17 cellular contexts compared by ENCODE assay signal in genomic region chr1:7315946-7316345, GRCh38.
DNase-seq lines count a peak whose midpoint lies in the region; ATAC-seq and TF ChIP-seq lines count a peak whose summit lies in the region.
"Had no signal": no experiment of that assay in that cellular context is flagged by ENCODE, and none has a peak within 500 bp of the region (broad histone marks: within the 10 kb centered on the region; RNA-seq: fewer than 3 reads in every experiment).

No MANE protein-coding gene starts in this region.

- WGBS in endodermal cell (ENCODE audit: insufficient coverage in 1 of 2, insufficient read length in 1 of 2), 2 experiments = 83 to 86% methylated on average over 5 to 6 of the region's 6 CpGs
- 93 to 96% methylated on average over 6 of the region's 6 CpGs for WGBS in lung, 2 donors
- WGBS in heart left ventricle, 4 donors = 93 to 96% (median 93%) methylated on average over 6 of the region's 6 CpGs

- H3K27ac Mint-ChIP-seq in endodermal cell = no peak overlapping the region
- H3K27ac Mint-ChIP-seq: CD4-positive, alpha-beta memory T cell had no signal

- H3K9me3 Mint-ChIP-seq in endodermal cell = no peaks in the 10 kb centered on the region

- H3K36me3 ChIP-seq in WERI-Rb-1 (no peaks in the 10 kb centered on the region), endodermal cell (ENCODE audit: control insufficient read depth, insufficient read depth, low read length) (no peaks in the 10 kb centered on the region), lung (ENCODE audit: control insufficient read depth in 2 of 2, insufficient read depth in 2 of 2, low read length in 2 of 2) (no peaks in the 10 kb centered on the region), heart left ventricle (no peaks in the 10 kb centered on the region)

- intact Hi-C loops in heart left ventricle (cut with DNase I) = no loop called here

- H3K9me3 ChIP-seq in WERI-Rb-1 (ENCODE audit: severe bottlenecking) (no peaks in the 10 kb centered on the region), endodermal cell (ENCODE audit: control insufficient read depth, low read length) (no peaks in the 10 kb centered on the region), lung (ENCODE audit: control insufficient read depth in 2 of 2, insufficient read depth in 1 of 2, low read length in 1 of 2) (no peaks in the 10 kb centered on the region), heart left ventricle (no peaks in the 10 kb centered on the region)

- DNase-seq in NCI-H82 (lab: John Stamatoyannopoulos, UW) (peak; percentile 96), WERI-Rb-1 (peak; percentile 75), endodermal cell (peak; percentile 53), lung (ENCODE audit: low spot score) (peak; percentile 15), heart left ventricle (no peak)
- DNase-seq: C1 segment of cervical spinal cord; Calu3; CD4-positive, alpha-beta memory T cell; COR-L47; DMS53; DMS79 treated with DMSO at 0.1 percent for 48 hours; GF-D8; H7 had no signal

- H3K4me1 Mint-ChIP-seq in endodermal cell = no peaks in the 10 kb centered on the region
- H3K4me1 Mint-ChIP-seq: CD4-positive, alpha-beta memory T cell had no signal

- H3K4me3 Mint-ChIP-seq in endodermal cell = no peak overlapping the region
- H3K4me3 Mint-ChIP-seq: CD4-positive, alpha-beta memory T cell had no signal

- no peaks in the 10 kb centered on the region for H3K36me3 Mint-ChIP-seq in endodermal cell (ENCODE audit: low read depth)
- H3K36me3 Mint-ChIP-seq: CD4-positive, alpha-beta memory T cell had no signal

- H3K27me3 ChIP-seq in WERI-Rb-1 (ENCODE audit: insufficient read depth, low read depth, severe bottlenecking) = no peaks in the 10 kb centered on the region
- H3K27me3 ChIP-seq in endodermal cell (ENCODE audit: control insufficient read depth, insufficient read depth, low read length, poor library complexity, severe bottlenecking) = peaks cover 79% of the 10 kb centered on the region
- H3K27me3 ChIP-seq in lung (ENCODE audit: control insufficient read depth, insufficient read depth) = no peaks in the 10 kb centered on the region
- H3K27me3 ChIP-seq in heart left ventricle = no peaks in the 10 kb centered on the region

- H3K4me3 ChIP-seq in WERI-Rb-1 (ENCODE audit: low read depth, low read length) (no peak overlapping the region), endodermal cell (ENCODE audit: low read length) (no peak overlapping the region), lung (no peak overlapping the region), heart left ventricle (no peak overlapping the region)
- H3K4me3 ChIP-seq: GM23248 had no signal

- no peak overlapping the region for H3K27ac ChIP-seq in WERI-Rb-1
- no peak overlapping the region for H3K27ac ChIP-seq in endodermal cell (ENCODE audit: low read depth, low read length)
- no peak overlapping the region for H3K27ac ChIP-seq in lung (ENCODE audit: low read depth in 1 of 2, low read length in 1 of 2)
- H3K27ac ChIP-seq in heart left ventricle = no peak overlapping the region

- TF ChIP-seq CTCF in WERI-Rb-1 (IDR thresholded peaks at IDR 0.05; ENCODE audit: low read depth, low read length) = no peak
- no peak for TF ChIP-seq CTCF in endodermal cell (conservative IDR thresholded peaks at IDR 0.05)
- no peak for TF ChIP-seq CTCF in lung (IDR thresholded peaks at IDR 0.05; ENCODE audit: control extremely low read depth, extremely low read depth)
- no peak for TF ChIP-seq CTCF in heart left ventricle (IDR thresholded peaks at IDR 0.05)

- no peak for TF ChIP-seq POLR2A in heart left ventricle (IDR thresholded peaks at IDR 0.05)

- peaks cover 81% of the 10 kb centered on the region for H3K27me3 Mint-ChIP-seq in endodermal cell (ENCODE audit: insufficient read depth)

- H3K4me1 ChIP-seq in endodermal cell (ENCODE audit: control insufficient read depth, insufficient read depth, low read length) = no peaks in the 10 kb centered on the region
- no peaks in the 10 kb centered on the region for H3K4me1 ChIP-seq in lung (ENCODE audit: control insufficient read depth in 2 of 2, insufficient read depth in 2 of 2, low read length in 2 of 2)
- no peaks in the 10 kb centered on the region for H3K4me1 ChIP-seq in heart left ventricle

- no peak overlapping the region for H3K9ac ChIP-seq in endodermal cell (ENCODE audit: extremely low read depth, low read length, poor library complexity, severe bottlenecking)
- H3K9ac ChIP-seq: GM23248 had no signal

- ATAC-seq in lung (ENCODE audit: insufficient read depth, low FRiP score) (no peak), GM19452 (IDR thresholded peaks at IDR 0.05; ENCODE audit: unreplicated experiment) (no peak), GM19023 (IDR thresholded peaks at IDR 0.05; ENCODE audit: unreplicated experiment) (no peak), heart left ventricle (no peak)
- ATAC-seq: HCT116 had no signal

Comparison
In these comparisons a context has a peak if more than half of its experiments do, and no peak if none do; other contexts are left out.
1. DNase-seq: peak in NCI-H82 (single experiment), WERI-Rb-1 (single experiment), endodermal cell (single experiment) and lung (single experiment); none in heart left ventricle (0 of 5).